2 cellular contexts compared by ENCODE assay signal in genomic region chr4:138007572-138007971, GRCh38.
TF ChIP-seq lines count a peak whose summit lies in the region.

No MANE protein-coding gene starts in this region.

TF ChIP-seq in A549, 52 proteins besides CTCF, POLR2A, EP300 and RAD21 (continued from another document):
- TF ChIP-seq HMGXB4 (CRISPR knock-in tag; IDR thresholded peaks at IDR 0.05; ENCODE audit: borderline replicate concordance) (no peak), SMC3 (IDR thresholded peaks at IDR 0.05) (no peak), KDM1A (IDR thresholded peaks at IDR 0.05; ENCODE audit: low read depth) (no peak), GATA3 (IDR thresholded peaks at IDR 0.05; ENCODE audit: borderline replicate concordance) (no peak), RARB (CRISPR knock-in tag; IDR thresholded peaks at IDR 0.05) (no peak), HOXA7 (CRISPR knock-in tag; IDR thresholded peaks at IDR 0.05) (no peak)

TF ChIP-seq in GM23338, 12 proteins besides CTCF, POLR2A, EP300 and RAD21 (continued from another document):
- TF ChIP-seq ZNF462 (CRISPR knock-in tag; IDR thresholded peaks at IDR 0.05) = no peak
- TF ChIP-seq EZH2phosphoT487 (IDR thresholded peaks at IDR 0.05; ENCODE audit: unreplicated experiment) = no peak
- TF ChIP-seq POLR2AphosphoS5 (IDR thresholded peaks at IDR 0.05; ENCODE audit: low read depth) = no peak
- no peak for TF ChIP-seq JUNB (IDR thresholded peaks at IDR 0.05; ENCODE audit: unreplicated experiment)
- no peak for TF ChIP-seq NANOG (IDR thresholded peaks at IDR 0.05; ENCODE audit: borderline replicate concordance)
- TF ChIP-seq, protein P1, sequence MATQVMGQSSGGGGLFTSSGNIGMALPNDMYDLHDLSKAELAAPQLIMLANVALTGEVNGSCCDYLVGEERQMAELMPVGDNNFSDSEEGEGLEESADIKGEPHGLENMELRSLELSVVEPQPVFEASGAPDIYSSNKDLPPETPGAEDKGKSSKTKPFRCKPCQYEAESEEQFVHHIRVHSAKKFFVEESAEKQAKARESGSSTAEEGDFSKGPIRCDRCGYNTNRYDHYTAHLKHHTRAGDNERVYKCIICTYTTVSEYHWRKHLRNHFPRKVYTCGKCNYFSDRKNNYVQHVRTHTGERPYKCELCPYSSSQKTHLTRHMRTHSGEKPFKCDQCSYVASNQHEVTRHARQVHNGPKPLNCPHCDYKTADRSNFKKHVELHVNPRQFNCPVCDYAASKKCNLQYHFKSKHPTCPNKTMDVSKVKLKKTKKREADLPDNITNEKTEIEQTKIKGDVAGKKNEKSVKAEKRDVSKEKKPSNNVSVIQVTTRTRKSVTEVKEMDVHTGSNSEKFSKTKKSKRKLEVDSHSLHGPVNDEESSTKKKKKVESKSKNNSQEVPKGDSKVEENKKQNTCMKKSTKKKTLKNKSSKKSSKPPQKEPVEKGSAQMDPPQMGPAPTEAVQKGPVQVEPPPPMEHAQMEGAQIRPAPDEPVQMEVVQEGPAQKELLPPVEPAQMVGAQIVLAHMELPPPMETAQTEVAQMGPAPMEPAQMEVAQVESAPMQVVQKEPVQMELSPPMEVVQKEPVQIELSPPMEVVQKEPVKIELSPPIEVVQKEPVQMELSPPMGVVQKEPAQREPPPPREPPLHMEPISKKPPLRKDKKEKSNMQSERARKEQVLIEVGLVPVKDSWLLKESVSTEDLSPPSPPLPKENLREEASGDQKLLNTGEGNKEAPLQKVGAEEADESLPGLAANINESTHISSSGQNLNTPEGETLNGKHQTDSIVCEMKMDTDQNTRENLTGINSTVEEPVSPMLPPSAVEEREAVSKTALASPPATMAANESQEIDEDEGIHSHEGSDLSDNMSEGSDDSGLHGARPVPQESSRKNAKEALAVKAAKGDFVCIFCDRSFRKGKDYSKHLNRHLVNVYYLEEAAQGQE (IDR thresholded peaks at IDR 0.05; ENCODE audit: unreplicated experiment) = no peak
